In the genomic region with DNA sequence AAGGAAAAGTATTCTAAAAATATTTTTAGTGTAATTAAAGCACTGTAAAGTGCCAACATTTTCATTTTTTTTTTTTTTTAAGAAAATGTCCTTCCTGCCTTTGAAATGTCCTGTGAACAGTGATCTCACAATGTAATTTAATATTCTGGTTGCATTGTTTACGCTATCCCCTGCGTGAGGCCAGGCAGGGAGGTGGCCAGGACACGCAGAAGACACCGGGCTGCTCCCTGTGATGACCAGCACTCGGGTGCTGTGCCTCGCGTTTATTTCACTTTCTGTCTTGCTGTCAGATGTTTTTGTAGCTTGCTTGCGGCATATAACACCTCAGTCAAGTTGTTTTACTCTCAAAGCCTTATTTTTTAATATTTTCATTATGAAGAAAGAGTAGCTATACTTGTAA, we compare ENCODE assay signal across 11 cellular contexts. TPM values are rescaled to one million over a fixed set of nuclear protein-coding genes. Genes with fewer than 3 reads are reported as not detected.
"Had no signal": no experiment of that assay in that cellular context is flagged by ENCODE, and none has a peak within 500 bp of the region (broad histone marks: within the 10 kb centered on the region; RNA-seq: fewer than 3 reads in every experiment).

No MANE protein-coding gene starts in this region.

- DNase-seq: GM23248, GOT3, H9, HCEC 1CT, KBM-7 had no signal

- H3K27ac ChIP-seq: GM23248, HL-60, KMS-11 had no signal

- H3K9ac ChIP-seq: GM23248, KMS-11 had no signal

- H3K4me2 ChIP-seq: KMS-11 had no signal

- FAIRE-seq: H54, HepG2 had no signal

- H3K4me3 ChIP-seq: GM23248 had no signal

- ATAC-seq: HepG2 had no signal

- H2AFZ ChIP-seq: GM23248 had no signal

RNA-seq across cellular contexts. Expression of a gene that starts 18.5 kb away (rescaled TPM):
- total RNA-seq: GM23248, H9, HepG2, HT1080 had no signal
- polyA plus RNA-seq: GM23248, HepG2, IgD-negative memory B cell had no signal
